2 cellular contexts compared by ENCODE assay signal in the genomic region with DNA sequence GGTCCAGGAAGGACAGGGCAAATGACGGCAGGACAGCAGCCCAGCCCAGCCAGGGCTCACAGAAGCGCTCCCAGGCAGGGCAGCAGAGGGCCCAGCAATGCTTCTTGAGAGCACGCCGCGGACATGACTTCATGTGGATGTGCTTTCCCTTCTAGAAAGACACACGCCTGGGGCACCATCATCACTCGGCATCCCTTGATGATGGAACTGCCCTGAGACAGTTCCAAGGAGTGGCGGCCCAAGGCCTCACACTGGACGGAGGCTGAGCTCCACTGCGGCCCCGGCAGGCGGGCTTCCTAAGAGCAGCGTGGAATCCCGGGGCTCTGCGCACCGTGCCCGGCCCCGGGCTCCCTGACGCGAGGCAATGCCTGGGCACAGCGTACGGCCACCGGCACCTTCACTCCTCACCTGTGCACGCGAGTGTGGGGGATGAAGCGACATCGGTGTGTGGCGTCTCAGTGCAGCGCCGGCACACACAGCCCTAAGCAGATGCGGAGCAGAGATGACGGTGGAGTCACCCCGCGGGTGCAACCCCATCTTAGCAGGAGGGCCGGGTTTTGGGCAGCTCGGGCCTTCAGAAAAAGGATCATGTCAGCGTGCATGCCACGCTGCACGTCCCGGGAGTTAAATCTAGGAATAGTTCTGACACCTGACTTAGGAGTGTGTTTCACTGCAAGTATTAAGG.
TF ChIP-seq lines count a peak whose summit lies in the region.

No MANE protein-coding gene starts in this region.

TF ChIP-seq in liver, 16 proteins besides CTCF, POLR2A, EP300 and RAD21:
- TF ChIP-seq HNF4G (IDR thresholded peaks at IDR 0.05), result no peak
- TF ChIP-seq TAF1 (conservative IDR thresholded peaks at IDR 0.05), result no peak
- TF ChIP-seq, protein P1, sequence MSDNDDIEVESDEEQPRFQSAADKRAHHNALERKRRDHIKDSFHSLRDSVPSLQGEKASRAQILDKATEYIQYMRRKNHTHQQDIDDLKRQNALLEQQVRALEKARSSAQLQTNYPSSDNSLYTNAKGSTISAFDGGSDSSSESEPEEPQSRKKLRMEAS (IDR thresholded peaks at IDR 0.05), result no peak
- TF ChIP-seq NR2F2 (IDR thresholded peaks at IDR 0.05), result no peak
- TF ChIP-seq FOXA1 (IDR thresholded peaks at IDR 0.05), result no peak
- TF ChIP-seq FOXA2 (IDR thresholded peaks at IDR 0.05), result no peak
- TF ChIP-seq GABPA (IDR thresholded peaks at IDR 0.05 in 1 of 2, conservative IDR thresholded peaks at IDR 0.05 in 1 of 2), result no peak
- no peak for TF ChIP-seq EGR1 (IDR thresholded peaks at IDR 0.05; ENCODE audit: low read depth in 2 of 2)
- TF ChIP-seq ATF3 (IDR thresholded peaks at IDR 0.05), result no peak
TF ChIP-seq in liver: peak in this region for 0.

TF ChIP-seq in HepG2, 621 proteins besides CTCF, POLR2A, EP300 and RAD21:
- TF ChIP-seq, protein P2, sequence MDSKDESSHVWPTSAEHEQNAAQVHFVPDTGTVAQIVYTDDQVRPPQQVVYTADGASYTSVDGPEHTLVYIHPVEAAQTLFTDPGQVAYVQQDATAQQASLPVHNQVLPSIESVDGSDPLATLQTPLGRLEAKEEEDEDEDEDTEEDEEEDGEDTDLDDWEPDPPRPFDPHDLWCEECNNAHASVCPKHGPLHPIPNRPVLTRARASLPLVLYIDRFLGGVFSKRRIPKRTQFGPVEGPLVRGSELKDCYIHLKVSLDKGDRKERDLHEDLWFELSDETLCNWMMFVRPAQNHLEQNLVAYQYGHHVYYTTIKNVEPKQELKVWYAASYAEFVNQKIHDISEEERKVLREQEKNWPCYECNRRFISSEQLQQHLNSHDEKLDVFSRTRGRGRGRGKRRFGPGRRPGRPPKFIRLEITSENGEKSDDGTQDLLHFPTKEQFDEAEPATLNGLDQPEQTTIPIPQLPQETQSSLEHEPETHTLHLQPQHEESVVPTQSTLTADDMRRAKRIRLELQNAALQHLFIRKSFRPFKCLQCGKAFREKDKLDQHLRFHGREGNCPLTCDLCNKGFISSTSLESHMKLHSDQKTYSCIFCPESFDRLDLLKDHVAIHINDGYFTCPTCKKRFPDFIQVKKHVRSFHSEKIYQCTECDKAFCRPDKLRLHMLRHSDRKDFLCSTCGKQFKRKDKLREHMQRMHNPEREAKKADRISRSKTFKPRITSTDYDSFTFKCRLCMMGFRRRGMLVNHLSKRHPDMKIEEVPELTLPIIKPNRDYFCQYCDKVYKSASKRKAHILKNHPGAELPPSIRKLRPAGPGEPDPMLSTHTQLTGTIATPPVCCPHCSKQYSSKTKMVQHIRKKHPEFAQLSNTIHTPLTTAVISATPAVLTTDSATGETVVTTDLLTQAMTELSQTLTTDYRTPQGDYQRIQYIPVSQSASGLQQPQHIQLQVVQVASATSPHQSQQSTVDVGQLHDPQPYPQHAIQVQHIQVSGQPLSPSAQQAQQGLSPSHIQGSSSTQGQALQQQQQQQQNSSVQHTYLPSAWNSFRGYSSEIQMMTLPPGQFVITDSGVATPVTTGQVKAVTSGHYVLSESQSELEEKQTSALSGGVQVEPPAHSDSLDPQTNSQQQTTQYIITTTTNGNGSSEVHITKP (CRISPR knock-in tag; IDR thresholded peaks at IDR 0.05; ENCODE audit: low read depth), result no peak
- TF ChIP-seq RFX3 (CRISPR knock-in tag; IDR thresholded peaks at IDR 0.05), result no peak
- TF ChIP-seq BHLHE40 (IDR thresholded peaks at IDR 0.05; ENCODE audit: low read length), result no peak
- TF ChIP-seq KDM2A (CRISPR knock-in tag; IDR thresholded peaks at IDR 0.05; ENCODE audit: borderline replicate concordance, low read depth), result no peak
- TF ChIP-seq SPEN (CRISPR knock-in tag; IDR thresholded peaks at IDR 0.05; ENCODE audit: low read depth), result no peak
- TF ChIP-seq MIXL1 (CRISPR knock-in tag; IDR thresholded peaks at IDR 0.05), result no peak
- TF ChIP-seq, protein P3, sequence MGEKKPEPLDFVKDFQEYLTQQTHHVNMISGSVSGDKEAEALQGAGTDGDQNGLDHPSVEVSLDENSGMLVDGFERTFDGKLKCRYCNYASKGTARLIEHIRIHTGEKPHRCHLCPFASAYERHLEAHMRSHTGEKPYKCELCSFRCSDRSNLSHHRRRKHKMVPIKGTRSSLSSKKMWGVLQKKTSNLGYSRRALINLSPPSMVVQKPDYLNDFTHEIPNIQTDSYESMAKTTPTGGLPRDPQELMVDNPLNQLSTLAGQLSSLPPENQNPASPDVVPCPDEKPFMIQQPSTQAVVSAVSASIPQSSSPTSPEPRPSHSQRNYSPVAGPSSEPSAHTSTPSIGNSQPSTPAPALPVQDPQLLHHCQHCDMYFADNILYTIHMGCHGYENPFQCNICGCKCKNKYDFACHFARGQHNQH (CRISPR knock-in tag; IDR thresholded peaks at IDR 0.05), result no peak
- TF ChIP-seq SMARCE1 (IDR thresholded peaks at IDR 0.05; ENCODE audit: borderline replicate concordance), result no peak
- TF ChIP-seq, protein P4, sequence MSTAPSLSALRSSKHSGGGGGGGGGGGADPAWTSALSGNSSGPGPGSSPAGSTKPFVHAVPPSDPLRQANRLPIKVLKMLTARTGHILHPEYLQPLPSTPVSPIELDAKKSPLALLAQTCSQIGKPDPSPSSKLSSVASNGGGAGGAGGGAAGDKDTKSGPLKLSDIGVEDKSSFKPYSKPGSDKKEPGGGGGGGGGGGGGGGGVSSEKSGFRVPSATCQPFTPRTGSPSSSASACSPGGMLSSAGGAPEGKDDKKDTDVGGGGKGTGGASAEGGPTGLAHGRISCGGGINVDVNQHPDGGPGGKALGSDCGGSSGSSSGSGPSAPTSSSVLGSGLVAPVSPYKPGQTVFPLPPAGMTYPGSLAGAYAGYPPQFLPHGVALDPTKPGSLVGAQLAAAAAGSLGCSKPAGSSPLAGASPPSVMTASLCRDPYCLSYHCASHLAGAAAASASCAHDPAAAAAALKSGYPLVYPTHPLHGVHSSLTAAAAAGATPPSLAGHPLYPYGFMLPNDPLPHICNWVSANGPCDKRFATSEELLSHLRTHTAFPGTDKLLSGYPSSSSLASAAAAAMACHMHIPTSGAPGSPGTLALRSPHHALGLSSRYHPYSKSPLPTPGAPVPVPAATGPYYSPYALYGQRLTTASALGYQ (CRISPR knock-in tag; IDR thresholded peaks at IDR 0.05), result no peak
